ENCODE assay signal across 1 cellular context in the genomic region with DNA sequence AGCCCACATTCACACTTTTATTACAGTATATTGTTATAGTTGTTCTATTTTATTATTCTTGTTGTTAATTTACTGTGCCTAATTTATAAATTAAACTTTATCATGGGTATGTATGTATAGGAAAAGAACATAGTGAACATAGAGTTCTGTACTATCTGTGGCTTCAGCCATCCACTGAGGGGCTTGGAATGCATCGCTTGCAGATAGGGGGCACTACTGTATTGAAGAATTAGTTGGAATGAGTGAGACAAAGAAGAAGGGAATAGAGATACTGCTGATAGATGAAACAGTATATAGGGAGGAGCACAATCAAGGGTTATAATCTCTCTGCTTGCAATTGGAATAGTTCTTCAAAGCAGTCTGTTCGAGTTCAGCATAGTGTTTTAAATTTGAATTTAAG.
TF ChIP-seq lines count a peak whose summit lies in the region.

No MANE protein-coding gene starts in this region.

TF ChIP-seq in SK-N-SH, 30 proteins besides CTCF, POLR2A, EP300 and RAD21 (continued from another document):
- TF ChIP-seq, protein P1, sequence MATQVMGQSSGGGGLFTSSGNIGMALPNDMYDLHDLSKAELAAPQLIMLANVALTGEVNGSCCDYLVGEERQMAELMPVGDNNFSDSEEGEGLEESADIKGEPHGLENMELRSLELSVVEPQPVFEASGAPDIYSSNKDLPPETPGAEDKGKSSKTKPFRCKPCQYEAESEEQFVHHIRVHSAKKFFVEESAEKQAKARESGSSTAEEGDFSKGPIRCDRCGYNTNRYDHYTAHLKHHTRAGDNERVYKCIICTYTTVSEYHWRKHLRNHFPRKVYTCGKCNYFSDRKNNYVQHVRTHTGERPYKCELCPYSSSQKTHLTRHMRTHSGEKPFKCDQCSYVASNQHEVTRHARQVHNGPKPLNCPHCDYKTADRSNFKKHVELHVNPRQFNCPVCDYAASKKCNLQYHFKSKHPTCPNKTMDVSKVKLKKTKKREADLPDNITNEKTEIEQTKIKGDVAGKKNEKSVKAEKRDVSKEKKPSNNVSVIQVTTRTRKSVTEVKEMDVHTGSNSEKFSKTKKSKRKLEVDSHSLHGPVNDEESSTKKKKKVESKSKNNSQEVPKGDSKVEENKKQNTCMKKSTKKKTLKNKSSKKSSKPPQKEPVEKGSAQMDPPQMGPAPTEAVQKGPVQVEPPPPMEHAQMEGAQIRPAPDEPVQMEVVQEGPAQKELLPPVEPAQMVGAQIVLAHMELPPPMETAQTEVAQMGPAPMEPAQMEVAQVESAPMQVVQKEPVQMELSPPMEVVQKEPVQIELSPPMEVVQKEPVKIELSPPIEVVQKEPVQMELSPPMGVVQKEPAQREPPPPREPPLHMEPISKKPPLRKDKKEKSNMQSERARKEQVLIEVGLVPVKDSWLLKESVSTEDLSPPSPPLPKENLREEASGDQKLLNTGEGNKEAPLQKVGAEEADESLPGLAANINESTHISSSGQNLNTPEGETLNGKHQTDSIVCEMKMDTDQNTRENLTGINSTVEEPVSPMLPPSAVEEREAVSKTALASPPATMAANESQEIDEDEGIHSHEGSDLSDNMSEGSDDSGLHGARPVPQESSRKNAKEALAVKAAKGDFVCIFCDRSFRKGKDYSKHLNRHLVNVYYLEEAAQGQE (IDR thresholded peaks at IDR 0.05; ENCODE audit: low read depth, low read length) = no peak
- TF ChIP-seq ELF1 (IDR thresholded peaks at IDR 0.05) (no peak), GATA2 (CRISPR knock-in tag; IDR thresholded peaks at IDR 0.05) (no peak), RCOR1 (IDR thresholded peaks at IDR 0.05; ENCODE audit: low read length) (no peak), RFX5 (IDR thresholded peaks at IDR 0.05; ENCODE audit: low read length) (no peak), NFIC (IDR thresholded peaks at IDR 0.05; ENCODE audit: borderline replicate concordance) (no peak), TCF12 (IDR thresholded peaks at IDR 0.05) (no peak), MEF2A (IDR thresholded peaks at IDR 0.05; ENCODE audit: borderline replicate concordance, low read depth) (no peak), RXRA (IDR thresholded peaks at IDR 0.05; ENCODE audit: borderline replicate concordance, low read depth) (no peak)
- TF ChIP-seq, protein P2, sequence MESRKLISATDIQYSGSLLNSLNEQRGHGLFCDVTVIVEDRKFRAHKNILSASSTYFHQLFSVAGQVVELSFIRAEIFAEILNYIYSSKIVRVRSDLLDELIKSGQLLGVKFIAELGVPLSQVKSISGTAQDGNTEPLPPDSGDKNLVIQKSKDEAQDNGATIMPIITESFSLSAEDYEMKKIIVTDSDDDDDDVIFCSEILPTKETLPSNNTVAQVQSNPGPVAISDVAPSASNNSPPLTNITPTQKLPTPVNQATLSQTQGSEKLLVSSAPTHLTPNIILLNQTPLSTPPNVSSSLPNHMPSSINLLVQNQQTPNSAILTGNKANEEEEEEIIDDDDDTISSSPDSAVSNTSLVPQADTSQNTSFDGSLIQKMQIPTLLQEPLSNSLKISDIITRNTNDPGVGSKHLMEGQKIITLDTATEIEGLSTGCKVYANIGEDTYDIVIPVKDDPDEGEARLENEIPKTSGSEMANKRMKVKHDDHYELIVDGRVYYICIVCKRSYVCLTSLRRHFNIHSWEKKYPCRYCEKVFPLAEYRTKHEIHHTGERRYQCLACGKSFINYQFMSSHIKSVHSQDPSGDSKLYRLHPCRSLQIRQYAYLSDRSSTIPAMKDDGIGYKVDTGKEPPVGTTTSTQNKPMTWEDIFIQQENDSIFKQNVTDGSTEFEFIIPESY (IDR thresholded peaks at IDR 0.05; ENCODE audit: borderline replicate concordance, low read depth) = no peak
- TF ChIP-seq, protein P3, sequence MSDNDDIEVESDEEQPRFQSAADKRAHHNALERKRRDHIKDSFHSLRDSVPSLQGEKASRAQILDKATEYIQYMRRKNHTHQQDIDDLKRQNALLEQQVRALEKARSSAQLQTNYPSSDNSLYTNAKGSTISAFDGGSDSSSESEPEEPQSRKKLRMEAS (IDR thresholded peaks at IDR 0.05; ENCODE audit: low read depth) = no peak
- TF ChIP-seq, protein P4, sequence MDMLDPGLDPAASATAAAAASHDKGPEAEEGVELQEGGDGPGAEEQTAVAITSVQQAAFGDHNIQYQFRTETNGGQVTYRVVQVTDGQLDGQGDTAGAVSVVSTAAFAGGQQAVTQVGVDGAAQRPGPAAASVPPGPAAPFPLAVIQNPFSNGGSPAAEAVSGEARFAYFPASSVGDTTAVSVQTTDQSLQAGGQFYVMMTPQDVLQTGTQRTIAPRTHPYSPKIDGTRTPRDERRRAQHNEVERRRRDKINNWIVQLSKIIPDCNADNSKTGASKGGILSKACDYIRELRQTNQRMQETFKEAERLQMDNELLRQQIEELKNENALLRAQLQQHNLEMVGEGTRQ (IDR thresholded peaks at IDR 0.05; ENCODE audit: borderline replicate concordance, low read depth, low read length) = no peak
TF ChIP-seq in SK-N-SH: peak in this region for 0.
